ENCODE assay signal across 1 cellular context in genomic region chr20:32702706-32703425, GRCh38.
TF ChIP-seq lines count a peak whose summit lies in the region.

No MANE protein-coding gene starts in this region.

TF ChIP-seq in GM12878, 131 proteins besides CTCF, POLR2A, EP300 and RAD21:
- TF ChIP-seq HDAC6 (IDR thresholded peaks at IDR 0.05; ENCODE audit: unreplicated experiment) (no peak), MYC (IDR thresholded peaks at IDR 0.05; ENCODE audit: insufficient read depth, insufficient read length, insufficient replicate concordance, low read length, severe bottlenecking) (no peak), ASH2L (IDR thresholded peaks at IDR 0.05; ENCODE audit: borderline replicate concordance, low read depth) (no peak), SUZ12 (IDR thresholded peaks at IDR 0.05; ENCODE audit: unreplicated experiment) (no peak), JUND (IDR thresholded peaks at IDR 0.05; ENCODE audit: low read depth, low read length) (no peak), KDM1A (IDR thresholded peaks at IDR 0.05; ENCODE audit: borderline replicate concordance) (no peak), POLR2AphosphoS5 (IDR thresholded peaks at IDR 0.05; ENCODE audit: low read length) (no peak), JUNB (IDR thresholded peaks at IDR 0.05) (no peak), KLF5 (IDR thresholded peaks at IDR 0.05; ENCODE audit: partially characterized antibody) (no peak), FOXM1 (IDR thresholded peaks at IDR 0.05; ENCODE audit: low read depth, low read length) (no peak), EZH2 (IDR thresholded peaks at IDR 0.05; ENCODE audit: borderline replicate concordance, control insufficient read depth, low read depth, low read length) (no peak)
